Comparison of ENCODE assay signal across 1 cellular context in the genomic region with DNA sequence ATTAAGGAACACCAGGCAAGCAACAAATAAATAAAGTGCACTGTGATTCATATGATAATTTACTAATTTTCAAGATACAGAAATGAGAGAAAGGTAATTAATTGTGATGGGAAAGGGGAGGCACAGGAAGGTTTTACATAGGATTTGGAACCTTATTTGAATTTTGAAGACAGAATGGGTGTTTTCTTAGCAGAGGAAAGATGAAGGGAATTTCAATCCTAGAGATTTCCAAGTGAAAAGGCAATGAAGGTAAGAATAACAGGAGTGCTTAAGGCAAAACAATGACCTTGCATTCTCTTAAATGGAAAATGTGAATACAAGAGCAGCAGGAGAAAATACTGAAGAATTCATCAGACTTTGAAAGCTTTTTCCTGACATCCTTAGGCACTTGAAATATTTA.
TF ChIP-seq lines count a peak whose summit lies in the region.

No MANE protein-coding gene starts in this region.

TF ChIP-seq in GM23338, 12 proteins besides CTCF, POLR2A, EP300 and RAD21:
- peak; percentile 86 for TF ChIP-seq NANOG (IDR thresholded peaks at IDR 0.05; ENCODE audit: borderline replicate concordance)
